Comparison of ENCODE assay signal across 14 cellular contexts in genomic region chrX:136318166-136318565, GRCh38. TPM values are rescaled to one million over a fixed set of nuclear protein-coding genes. Genes with fewer than 3 reads are reported as not detected.
DNase-seq lines count a peak whose midpoint lies in the region; ATAC-seq, FAIRE-seq and TF ChIP-seq lines count a peak whose summit lies in the region.
"Had no signal": no experiment of that assay in that cellular context is flagged by ENCODE, and none has a peak within 500 bp of the region (broad histone marks: within the 10 kb centered on the region; RNA-seq: fewer than 3 reads in every experiment).

No MANE protein-coding gene starts in this region.

- peak overlapping the region; percentile 38 for H3K27ac ChIP-seq in A673 (ENCODE audit: low read depth, low read length, poor library complexity, severe bottlenecking)

- DNase-seq in A673 (ENCODE audit: low spot score) (peak; percentile 71), GM18507 (ENCODE audit: extremely low spot score, insufficient read length, low read depth) (no peak), NCI-H69 (lab: John Stamatoyannopoulos, UW) (peak; percentile 28), GM10248 (ENCODE audit: extremely low spot score) (no peak)
- DNase-seq: Caco-2; CD8-positive, alpha-beta memory T cell; H9 had no signal

- CTCF ChIA-PET in A673 (lab: Charles Lee) (no interaction called here), GM10248 (lab: Yijun Ruan, JAX) (no interaction called here)

- intact Hi-C loops in A673 (cut with micrococcal nuclease; ENCODE audit: unreplicated experiment): no loop called here

- POLR2A ChIA-PET in A673 (lab: Charles Lee; ENCODE audit: low non-redundant PET) (no interaction called here), GM10248 (lab: Yijun Ruan, JAX) (no interaction called here)

- no peaks in the 10 kb centered on the region for H3K36me3 ChIP-seq in A673 (ENCODE audit: insufficient read depth, low read length, poor library complexity, severe bottlenecking)

- TF ChIP-seq CTCF in A673 (conservative IDR thresholded peaks at IDR 0.05; ENCODE audit: low read depth, low read length) (no peak), GM10248 (IDR thresholded peaks at IDR 0.05; ENCODE audit: control extremely low read depth, extremely low read depth, low read depth, missing control alignments) (no peak)

- BruUV-seq in A673 (replicated peaks; lab: Mats Ljungman, UMichigan): no TSS peak

- H3K4me3 ChIP-seq in A673 (ENCODE audit: low read depth, low read length, poor library complexity, severe bottlenecking): no peak overlapping the region
- H3K4me3 ChIP-seq: GM12878, GM23338 had no signal

- no peak for ATAC-seq in GM18868 (IDR thresholded peaks at IDR 0.05; ENCODE audit: unreplicated experiment)
- ATAC-seq in GM19023 (IDR thresholded peaks at IDR 0.05; ENCODE audit: unreplicated experiment): no peak
- ATAC-seq: GM12878, GM23338 had no signal

- peaks cover 36% of the 10 kb centered on the region for H3K4me1 ChIP-seq in A673 (ENCODE audit: insufficient read depth, low read length, poor library complexity, severe bottlenecking)
- H3K4me1 ChIP-seq: Caco-2 had no signal

- no peaks in the 10 kb centered on the region for H3K27me3 ChIP-seq in A673 (replicated peaks; ENCODE audit: insufficient read depth, low read depth, low read length, poor library complexity)

- peak; percentile 36 for FAIRE-seq in GM18507 (lab: Jason Lieb, UNC)
- FAIRE-seq in islet of Langerhans (lab: Jason Lieb, UNC): peak; percentile 83
- FAIRE-seq: A204.1 had no signal

- H3K9me3 ChIP-seq in A673 (ENCODE audit: low read depth, low read length, poor library complexity, severe bottlenecking): no peaks in the 10 kb centered on the region
- H3K9me3 ChIP-seq: Caco-2 had no signal

RNA-seq across cellular contexts. Expression of gene ADGRG4, which starts 17.4 kb away (rescaled TPM):
- not detected in 2 replicates for total RNA-seq in A673 (2021)
- total RNA-seq: Caco-2; CD8-positive, alpha-beta memory T cell; Daoy; GM12878; GM23338; H9 had no signal

Comparison
In these comparisons a context has a peak if more than half of its experiments do, and no peak if none do; other contexts are left out.
1. DNase-seq: peak in A673 (single experiment) and NCI-H69 (single experiment); none in GM18507 (single experiment) and GM10248 (single experiment).